In genomic region chr11:61145228-61146005, GRCh38 we compare ENCODE assay signal across 24 cellular contexts. TPM values are rescaled to one million over a fixed set of nuclear protein-coding genes. Genes with fewer than 3 reads are reported as not detected.
"Had no signal": no experiment of that assay in that cellular context is flagged by ENCODE, and none has a peak within 500 bp of the region (broad histone marks: within the 10 kb centered on the region; RNA-seq: fewer than 3 reads in every experiment).

No MANE protein-coding gene starts in this region.

- H3K9me3 Mint-ChIP-seq: activated CD8-positive, alpha-beta T cell treated with anti-CD3 and anti-CD28 coated beads for 36 hours; activated naive CD4-positive, alpha-beta T cell treated with anti-CD3 and anti-CD28 coated beads, Interleukin-2, amount 50 U/mL, for 72 hours; activated T-cell treated with anti-CD3 and anti-CD28 coated beads, Interleukin-2, amount 50 U/mL, for 4 hours; T-helper 1 cell treated with Interleukin-12 subunit alpha and Interleukin-12 subunit beta and Interleukin-4 antibody, amounts not matched to agents 30 μg/mL and 1 μg/mL, for 36 hours had no signal

- DNase-seq: activated CD4-positive, alpha-beta T cell treated with anti-CD3 and anti-CD28 coated beads for 4 hours; activated CD8-positive, alpha-beta T cell treated with anti-CD3 and anti-CD28 coated beads for 36 hours; activated effector memory CD4-positive, alpha-beta T cell treated with anti-CD3 and anti-CD28 coated beads, Interleukin-2, amount 50 U/mL, for 16 hours; activated naive CD4-positive, alpha-beta T cell treated with Interleukin-2 at 50 U/mL for 16 hours; activated T-cell treated with anti-CD3 and anti-CD28 coated beads, Interleukin-2, amount 50 U/mL, for 4 hours; anterior cingulate cortex; Karpas-422; NCI-H1105 treated with DMSO at 0.1 percent for 48 hours; NCI-H1436 treated with DMSO at 0.1 percent for 48 hours; NCI-H187 treated with DMSO at 0.1 percent for 48 hours; NCI-H2081 treated with DMSO at 0.1 percent for 48 hours; NCI-H446; NCI-H524; Peyer's patch; SHP77; SW 1271 had no signal

- H3K27ac Mint-ChIP-seq: T-helper 1 cell treated with Interleukin-12 subunit alpha and Interleukin-12 subunit beta and Interleukin-4 antibody, amounts not matched to agents 30 μg/mL and 1 μg/mL, for 36 hours had no signal

- ATAC-seq: activated CD4-positive, CD25-positive, alpha-beta regulatory T cell treated with anti-CD3 and anti-CD28 coated beads, Interleukin-2, amount 50 U/mL, for 24 hours; activated naive CD4-positive, alpha-beta T cell treated with anti-CD3 and anti-CD28 coated beads, Interleukin-2, amount 50 U/mL, for 72 hours; SK-N-SH treated with all-trans-retinoic acid at 6 μM for 48 hours had no signal

- H3K27me3 Mint-ChIP-seq: activated CD8-positive, alpha-beta T cell treated with anti-CD3 and anti-CD28 coated beads for 36 hours had no signal

- H3K9me3 ChIP-seq: adrenal gland, breast epithelium, Peyer's patch, SJSA1 had no signal

- H3K36me3 Mint-ChIP-seq: activated naive CD4-positive, alpha-beta T cell treated with anti-CD3 and anti-CD28 coated beads, Interleukin-2, amount 50 U/mL, for 72 hours had no signal

- H3K27ac ChIP-seq: adrenal gland, breast epithelium, Peyer's patch, RWPE1, SJSA1 had no signal

- H3K4me3 ChIP-seq: adrenal gland, breast epithelium, Peyer's patch, SJSA1 had no signal

- H3K36me3 ChIP-seq: adrenal gland, breast epithelium, Peyer's patch had no signal

- H3K4me3 Mint-ChIP-seq: activated CD8-positive, alpha-beta T cell treated with anti-CD3 and anti-CD28 coated beads for 36 hours; activated T-cell treated with anti-CD3 and anti-CD28 coated beads, Interleukin-2, amount 50 U/mL, for 4 hours; T-helper 1 cell treated with Interleukin-12 subunit alpha and Interleukin-12 subunit beta and Interleukin-4 antibody, amounts not matched to agents 30 μg/mL and 1 μg/mL, for 36 hours had no signal

RNA-seq across cellular contexts. Expression of gene CD5, which starts 43.1 kb away (rescaled TPM):
- total RNA-seq: SJSA1 had no signal

RNA-seq across cellular contexts. Expression of gene PGA3, which starts 57.9 kb away (rescaled TPM):
- total RNA-seq: activated CD8-positive, alpha-beta T cell treated with anti-CD3 and anti-CD28 coated beads for 36 hours; activated naive CD4-positive, alpha-beta T cell treated with anti-CD3 and anti-CD28 coated beads, Interleukin-2, amount 50 U/mL, for 72 hours; activated T-cell treated with anti-CD3 and anti-CD28 coated beads, Interleukin-2, amount 50 U/mL, for 4 hours; Peyer's patch; SJSA1 had no signal
